Comparison of ENCODE assay signal across 2 cellular contexts in the genomic region with DNA sequence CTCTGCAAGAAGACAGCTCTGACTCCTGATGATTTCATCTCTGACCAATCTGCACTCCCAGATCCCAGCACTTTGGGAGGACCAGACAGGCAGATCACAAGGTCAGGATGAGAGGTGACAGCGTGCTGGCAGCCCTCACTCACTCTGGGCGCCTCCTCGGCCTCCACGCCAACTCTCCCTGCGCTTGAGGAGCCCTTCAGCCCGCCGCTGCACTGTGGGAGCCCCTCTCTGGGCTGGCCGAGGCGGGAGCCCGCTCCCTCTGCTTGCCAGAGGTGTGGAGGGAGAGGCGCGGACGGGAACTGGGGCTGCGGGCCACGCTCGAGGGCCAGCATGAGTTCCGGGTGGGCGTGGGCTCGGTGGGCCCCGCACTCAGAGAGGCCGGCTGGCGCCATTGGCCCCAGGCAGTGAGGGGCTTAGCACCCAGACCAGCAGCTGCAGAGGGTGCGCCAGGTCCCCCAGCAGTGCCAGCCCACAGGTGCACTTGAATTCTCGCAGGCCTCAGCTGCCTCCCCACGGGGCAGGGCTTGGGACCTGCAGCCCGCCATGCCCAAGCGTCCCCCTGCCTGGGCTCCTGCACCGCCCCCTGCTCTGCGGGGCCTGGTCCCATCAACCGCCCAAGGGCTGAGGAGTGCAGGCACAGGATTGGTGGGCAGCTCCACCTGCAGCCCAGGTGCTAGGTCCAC.
TF ChIP-seq lines count a peak whose summit lies in the region.

No MANE protein-coding gene starts in this region.

TF ChIP-seq in HepG2, 621 proteins besides CTCF, POLR2A, EP300 and RAD21:
- TF ChIP-seq POGZ (CRISPR knock-in tag; IDR thresholded peaks at IDR 0.05) (0 out of 2 replicates have a peak, but pooled peaks have one; percentile 33), DNMT1 (CRISPR knock-in tag; IDR thresholded peaks at IDR 0.05) (0 out of 2 replicates have a peak, but pooled peaks have one; percentile 49), ZNF24 (IDR thresholded peaks at IDR 0.05) (no peak), SIN3B (IDR thresholded peaks at IDR 0.05; ENCODE audit: low read length) (no peak), ZNF251 (CRISPR knock-in tag; IDR thresholded peaks at IDR 0.05) (no peak), ZNF263 (CRISPR knock-in tag; IDR thresholded peaks at IDR 0.05) (0 out of 2 replicates have a peak, but pooled peaks have one; percentile 14), ZNF383 (CRISPR knock-in tag; IDR thresholded peaks at IDR 0.05; ENCODE audit: borderline replicate concordance) (no peak), MAFG (CRISPR knock-in tag; IDR thresholded peaks at IDR 0.05) (no peak), SPEN (CRISPR knock-in tag; IDR thresholded peaks at IDR 0.05; ENCODE audit: low read depth) (no peak), KAT8 (CRISPR knock-in tag; IDR thresholded peaks at IDR 0.05) (no peak), ZBTB38 (CRISPR knock-in tag; IDR thresholded peaks at IDR 0.05) (0 out of 2 replicates have a peak, but pooled peaks have one; percentile 29), MTA1 (CRISPR knock-in tag; IDR thresholded peaks at IDR 0.05; ENCODE audit: borderline replicate concordance) (no peak), ZNF44 (CRISPR knock-in tag; IDR thresholded peaks at IDR 0.05) (no peak), ZNF850 (CRISPR knock-in tag; conservative IDR thresholded peaks at IDR 0.05) (peak; percentile 100), TOPORS (CRISPR knock-in tag; IDR thresholded peaks at IDR 0.05) (no peak), ZNF451 (CRISPR knock-in tag; IDR thresholded peaks at IDR 0.05) (no peak)
- TF ChIP-seq, protein P1, sequence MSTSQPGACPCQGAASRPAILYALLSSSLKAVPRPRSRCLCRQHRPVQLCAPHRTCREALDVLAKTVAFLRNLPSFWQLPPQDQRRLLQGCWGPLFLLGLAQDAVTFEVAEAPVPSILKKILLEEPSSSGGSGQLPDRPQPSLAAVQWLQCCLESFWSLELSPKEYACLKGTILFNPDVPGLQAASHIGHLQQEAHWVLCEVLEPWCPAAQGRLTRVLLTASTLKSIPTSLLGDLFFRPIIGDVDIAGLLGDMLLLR (CRISPR knock-in tag; IDR thresholded peaks at IDR 0.05), result peak; percentile 61; the same call in 1 of the 2 replicates
- TF ChIP-seq, protein P2, sequence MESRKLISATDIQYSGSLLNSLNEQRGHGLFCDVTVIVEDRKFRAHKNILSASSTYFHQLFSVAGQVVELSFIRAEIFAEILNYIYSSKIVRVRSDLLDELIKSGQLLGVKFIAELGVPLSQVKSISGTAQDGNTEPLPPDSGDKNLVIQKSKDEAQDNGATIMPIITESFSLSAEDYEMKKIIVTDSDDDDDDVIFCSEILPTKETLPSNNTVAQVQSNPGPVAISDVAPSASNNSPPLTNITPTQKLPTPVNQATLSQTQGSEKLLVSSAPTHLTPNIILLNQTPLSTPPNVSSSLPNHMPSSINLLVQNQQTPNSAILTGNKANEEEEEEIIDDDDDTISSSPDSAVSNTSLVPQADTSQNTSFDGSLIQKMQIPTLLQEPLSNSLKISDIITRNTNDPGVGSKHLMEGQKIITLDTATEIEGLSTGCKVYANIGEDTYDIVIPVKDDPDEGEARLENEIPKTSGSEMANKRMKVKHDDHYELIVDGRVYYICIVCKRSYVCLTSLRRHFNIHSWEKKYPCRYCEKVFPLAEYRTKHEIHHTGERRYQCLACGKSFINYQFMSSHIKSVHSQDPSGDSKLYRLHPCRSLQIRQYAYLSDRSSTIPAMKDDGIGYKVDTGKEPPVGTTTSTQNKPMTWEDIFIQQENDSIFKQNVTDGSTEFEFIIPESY (CRISPR knock-in tag; IDR thresholded peaks at IDR 0.05), result 0 out of 2 replicates have a peak, but pooled peaks have one; percentile 23
- TF ChIP-seq, protein P3, sequence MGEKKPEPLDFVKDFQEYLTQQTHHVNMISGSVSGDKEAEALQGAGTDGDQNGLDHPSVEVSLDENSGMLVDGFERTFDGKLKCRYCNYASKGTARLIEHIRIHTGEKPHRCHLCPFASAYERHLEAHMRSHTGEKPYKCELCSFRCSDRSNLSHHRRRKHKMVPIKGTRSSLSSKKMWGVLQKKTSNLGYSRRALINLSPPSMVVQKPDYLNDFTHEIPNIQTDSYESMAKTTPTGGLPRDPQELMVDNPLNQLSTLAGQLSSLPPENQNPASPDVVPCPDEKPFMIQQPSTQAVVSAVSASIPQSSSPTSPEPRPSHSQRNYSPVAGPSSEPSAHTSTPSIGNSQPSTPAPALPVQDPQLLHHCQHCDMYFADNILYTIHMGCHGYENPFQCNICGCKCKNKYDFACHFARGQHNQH (CRISPR knock-in tag; IDR thresholded peaks at IDR 0.05), result no peak
- TF ChIP-seq, protein P4, sequence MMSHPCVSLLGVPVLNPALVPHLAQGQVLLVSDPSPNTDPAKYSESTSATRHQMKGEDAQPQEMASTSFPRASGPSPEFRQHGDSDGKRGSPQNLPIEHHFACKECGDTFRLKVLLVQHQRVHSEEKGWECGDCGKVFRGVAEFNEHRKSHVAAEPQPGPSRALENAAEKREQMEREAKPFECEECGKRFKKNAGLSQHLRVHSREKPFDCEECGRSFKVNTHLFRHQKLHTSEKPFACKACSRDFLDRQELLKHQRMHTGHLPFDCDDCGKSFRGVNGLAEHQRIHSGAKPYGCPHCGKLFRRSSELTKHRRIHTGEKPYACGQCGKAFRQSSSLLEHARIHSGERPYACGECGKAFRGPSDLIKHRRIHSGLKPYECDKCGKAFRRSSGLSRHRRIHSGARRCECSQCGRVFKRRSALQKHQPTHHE (CRISPR knock-in tag; IDR thresholded peaks at IDR 0.05; ENCODE audit: borderline replicate concordance), result 0 out of 2 replicates have a peak, but pooled peaks have one; percentile 34
- TF ChIP-seq, protein P5, sequence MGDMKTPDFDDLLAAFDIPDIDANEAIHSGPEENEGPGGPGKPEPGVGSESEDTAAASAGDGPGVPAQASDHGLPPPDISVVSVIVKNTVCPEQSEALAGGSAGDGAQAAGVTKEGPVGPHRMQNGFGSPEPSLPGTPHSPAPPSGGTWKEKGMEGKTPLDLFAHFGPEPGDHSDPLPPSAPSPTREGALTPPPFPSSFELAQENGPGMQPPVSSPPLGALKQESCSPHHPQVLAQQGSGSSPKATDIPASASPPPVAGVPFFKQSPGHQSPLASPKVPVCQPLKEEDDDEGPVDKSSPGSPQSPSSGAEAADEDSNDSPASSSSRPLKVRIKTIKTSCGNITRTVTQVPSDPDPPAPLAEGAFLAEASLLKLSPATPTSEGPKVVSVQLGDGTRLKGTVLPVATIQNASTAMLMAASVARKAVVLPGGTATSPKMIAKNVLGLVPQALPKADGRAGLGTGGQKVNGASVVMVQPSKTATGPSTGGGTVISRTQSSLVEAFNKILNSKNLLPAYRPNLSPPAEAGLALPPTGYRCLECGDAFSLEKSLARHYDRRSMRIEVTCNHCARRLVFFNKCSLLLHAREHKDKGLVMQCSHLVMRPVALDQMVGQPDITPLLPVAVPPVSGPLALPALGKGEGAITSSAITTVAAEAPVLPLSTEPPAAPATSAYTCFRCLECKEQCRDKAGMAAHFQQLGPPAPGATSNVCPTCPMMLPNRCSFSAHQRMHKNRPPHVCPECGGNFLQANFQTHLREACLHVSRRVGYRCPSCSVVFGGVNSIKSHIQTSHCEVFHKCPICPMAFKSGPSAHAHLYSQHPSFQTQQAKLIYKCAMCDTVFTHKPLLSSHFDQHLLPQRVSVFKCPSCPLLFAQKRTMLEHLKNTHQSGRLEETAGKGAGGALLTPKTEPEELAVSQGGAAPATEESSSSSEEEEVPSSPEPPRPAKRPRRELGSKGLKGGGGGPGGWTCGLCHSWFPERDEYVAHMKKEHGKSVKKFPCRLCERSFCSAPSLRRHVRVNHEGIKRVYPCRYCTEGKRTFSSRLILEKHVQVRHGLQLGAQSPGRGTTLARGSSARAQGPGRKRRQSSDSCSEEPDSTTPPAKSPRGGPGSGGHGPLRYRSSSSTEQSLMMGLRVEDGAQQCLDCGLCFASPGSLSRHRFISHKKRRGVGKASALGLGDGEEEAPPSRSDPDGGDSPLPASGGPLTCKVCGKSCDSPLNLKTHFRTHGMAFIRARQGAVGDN (CRISPR knock-in tag; IDR thresholded peaks at IDR 0.05), result peak; percentile 23
TF ChIP-seq in HepG2: peak in this region for 9.

TF ChIP-seq in WTC11, 78 proteins besides CTCF, POLR2A, EP300 and RAD21:
- TF ChIP-seq SMAD4 (CRISPR knock-in tag; IDR thresholded peaks at IDR 0.05), result 0 out of 2 replicates have a peak, but pooled peaks have one; percentile 34
- TF ChIP-seq ETV6 (CRISPR knock-in tag; IDR thresholded peaks at IDR 0.05), result peak; percentile 40; the same call in 1 of the 2 replicates
- 0 out of 2 replicates have a peak, but pooled peaks have one; percentile 37 for TF ChIP-seq TEAD1 (CRISPR knock-in tag; IDR thresholded peaks at IDR 0.05)
- TF ChIP-seq JAZF1 (CRISPR knock-in tag; IDR thresholded peaks at IDR 0.05), result no peak
- TF ChIP-seq, protein P6, sequence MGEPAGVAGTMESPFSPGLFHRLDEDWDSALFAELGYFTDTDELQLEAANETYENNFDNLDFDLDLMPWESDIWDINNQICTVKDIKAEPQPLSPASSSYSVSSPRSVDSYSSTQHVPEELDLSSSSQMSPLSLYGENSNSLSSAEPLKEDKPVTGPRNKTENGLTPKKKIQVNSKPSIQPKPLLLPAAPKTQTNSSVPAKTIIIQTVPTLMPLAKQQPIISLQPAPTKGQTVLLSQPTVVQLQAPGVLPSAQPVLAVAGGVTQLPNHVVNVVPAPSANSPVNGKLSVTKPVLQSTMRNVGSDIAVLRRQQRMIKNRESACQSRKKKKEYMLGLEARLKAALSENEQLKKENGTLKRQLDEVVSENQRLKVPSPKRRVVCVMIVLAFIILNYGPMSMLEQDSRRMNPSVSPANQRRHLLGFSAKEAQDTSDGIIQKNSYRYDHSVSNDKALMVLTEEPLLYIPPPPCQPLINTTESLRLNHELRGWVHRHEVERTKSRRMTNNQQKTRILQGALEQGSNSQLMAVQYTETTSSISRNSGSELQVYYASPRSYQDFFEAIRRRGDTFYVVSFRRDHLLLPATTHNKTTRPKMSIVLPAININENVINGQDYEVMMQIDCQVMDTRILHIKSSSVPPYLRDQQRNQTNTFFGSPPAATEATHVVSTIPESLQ (CRISPR knock-in tag; IDR thresholded peaks at IDR 0.05), result no peak
- TF ChIP-seq EMX1 (CRISPR knock-in tag; IDR thresholded peaks at IDR 0.05), result 0 out of 2 replicates have a peak, but pooled peaks have one; percentile 26
- TF ChIP-seq, protein P7, sequence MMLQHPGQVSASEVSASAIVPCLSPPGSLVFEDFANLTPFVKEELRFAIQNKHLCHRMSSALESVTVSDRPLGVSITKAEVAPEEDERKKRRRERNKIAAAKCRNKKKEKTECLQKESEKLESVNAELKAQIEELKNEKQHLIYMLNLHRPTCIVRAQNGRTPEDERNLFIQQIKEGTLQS (CRISPR knock-in tag; conservative IDR thresholded peaks at IDR 0.05), result no peak
- TF ChIP-seq, protein P8, sequence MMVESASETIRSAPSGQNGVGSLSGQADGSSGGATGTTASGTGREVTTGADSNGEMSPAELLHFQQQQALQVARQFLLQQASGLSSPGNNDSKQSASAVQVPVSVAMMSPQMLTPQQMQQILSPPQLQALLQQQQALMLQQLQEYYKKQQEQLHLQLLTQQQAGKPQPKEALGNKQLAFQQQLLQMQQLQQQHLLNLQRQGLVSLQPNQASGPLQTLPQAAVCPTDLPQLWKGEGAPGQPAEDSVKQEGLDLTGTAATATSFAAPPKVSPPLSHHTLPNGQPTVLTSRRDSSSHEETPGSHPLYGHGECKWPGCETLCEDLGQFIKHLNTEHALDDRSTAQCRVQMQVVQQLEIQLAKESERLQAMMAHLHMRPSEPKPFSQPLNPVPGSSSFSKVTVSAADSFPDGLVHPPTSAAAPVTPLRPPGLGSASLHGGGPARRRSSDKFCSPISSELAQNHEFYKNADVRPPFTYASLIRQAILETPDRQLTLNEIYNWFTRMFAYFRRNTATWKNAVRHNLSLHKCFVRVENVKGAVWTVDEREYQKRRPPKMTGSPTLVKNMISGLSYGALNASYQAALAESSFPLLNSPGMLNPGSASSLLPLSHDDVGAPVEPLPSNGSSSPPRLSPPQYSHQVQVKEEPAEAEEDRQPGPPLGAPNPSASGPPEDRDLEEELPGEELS (CRISPR knock-in tag; IDR thresholded peaks at IDR 0.05), result no peak
- TF ChIP-seq NFATC4 (CRISPR knock-in tag; IDR thresholded peaks at IDR 0.05), result 0 out of 2 replicates have a peak, but pooled peaks have one; percentile 45
- peak; percentile 46; the same call in 1 of the 2 replicates for TF ChIP-seq TCF7 (CRISPR knock-in tag; IDR thresholded peaks at IDR 0.05; ENCODE audit: low read depth)
- TF ChIP-seq ZNF138 (CRISPR knock-in tag; conservative IDR thresholded peaks at IDR 0.05), result no peak; the same call in 1 of the 2 replicates
- 0 out of 2 replicates have a peak, but pooled peaks have one; percentile 42 for TF ChIP-seq TP53 (CRISPR knock-in tag; IDR thresholded peaks at IDR 0.05)
- peak; percentile 44; the same call in 1 of the 2 replicates for TF ChIP-seq FOXP1 (CRISPR knock-in tag; IDR thresholded peaks at IDR 0.05; ENCODE audit: borderline replicate concordance)
- TF ChIP-seq FOXK1 (CRISPR knock-in tag; IDR thresholded peaks at IDR 0.05), result peak; percentile 10; the same call in 1 of the 2 replicates
TF ChIP-seq in WTC11: peak in this region for 9.
